In genomic region chr11:16923987-16924386, GRCh38 we compare ENCODE assay signal across 11 cellular contexts.
DNase-seq lines count a peak whose midpoint lies in the region; ATAC-seq and TF ChIP-seq lines count a peak whose summit lies in the region.
"Had no signal": no experiment of that assay in that cellular context is flagged by ENCODE, and none has a peak within 500 bp of the region (broad histone marks: within the 10 kb centered on the region; RNA-seq: fewer than 3 reads in every experiment).

No MANE protein-coding gene starts in this region.

- no peak overlapping the region for H2AFZ ChIP-seq in trophoblast cell (ENCODE audit: insufficient read depth, low read length, poor library complexity)

- no peaks in the 10 kb centered on the region for H3K27me3 ChIP-seq in trophoblast cell (ENCODE audit: insufficient read depth, low read length)
- peaks cover 44% of the 10 kb centered on the region for H3K27me3 ChIP-seq in CD4-positive, alpha-beta T cell (ENCODE audit: control insufficient read depth, insufficient read depth, low read length)

- H3K4me1 Mint-ChIP-seq in brain: peaks cover 38% of the 10 kb centered on the region
- H3K4me1 Mint-ChIP-seq in CD4-positive, alpha-beta T cell (ENCODE audit: low read depth): peaks cover 5% of the 10 kb centered on the region

- no peaks in the 10 kb centered on the region for H3K9me3 ChIP-seq in trophoblast cell (ENCODE audit: insufficient read depth, low read depth, low read length)
- no peaks in the 10 kb centered on the region for H3K9me3 ChIP-seq in CD4-positive, alpha-beta T cell (ENCODE audit: control insufficient read depth, low read length)

- H3K27me3 Mint-ChIP-seq in brain: peaks cover 32% of the 10 kb centered on the region
- H3K27me3 Mint-ChIP-seq in CD4-positive, alpha-beta T cell: peaks cover 66% of the 10 kb centered on the region

- TF ChIP-seq CTCF in brain (conservative IDR thresholded peaks at IDR 0.05): no peak
- no peak for TF ChIP-seq CTCF in CD4-positive, alpha-beta T cell (IDR thresholded peaks at IDR 0.05)

- peak overlapping the region; percentile 77 for H3K9ac ChIP-seq in trophoblast cell (ENCODE audit: low read length)

- peaks cover 20% of the 10 kb centered on the region for H3K79me2 ChIP-seq in trophoblast cell (ENCODE audit: control insufficient read depth, insufficient read depth, low read length, poor library complexity)

- H3K4me3 Mint-ChIP-seq in brain: peak overlapping the region; percentile 70 to 86 (median 81)
- H3K4me3 Mint-ChIP-seq in CD4-positive, alpha-beta T cell: no peak overlapping the region

- peak overlapping the region; percentile 80 for H3K4ac ChIP-seq in trophoblast cell (ENCODE audit: low read depth, low read length)

- H3K4me1 ChIP-seq in trophoblast cell (ENCODE audit: control insufficient read depth in 1 of 2, insufficient read depth in 2 of 2, low read length in 2 of 2): peaks cover 32 to 33% of the 10 kb centered on the region in 2 experiments

- peak overlapping the region; percentile 16 for H2BK12ac ChIP-seq in trophoblast cell (ENCODE audit: low read length)

- peak overlapping the region; percentile 67 for H3K4me2 ChIP-seq in trophoblast cell (ENCODE audit: low read length)

- peak overlapping the region; percentile 71 for H3K14ac ChIP-seq in trophoblast cell (ENCODE audit: low read length)

- H2AK5ac ChIP-seq in trophoblast cell (ENCODE audit: low read length): peak overlapping the region; percentile 95

- peak overlapping the region; percentile 54 for H3K18ac ChIP-seq in trophoblast cell (ENCODE audit: low read length)

- peak; percentile 31 for ATAC-seq in GM19351 (IDR thresholded peaks at IDR 0.05; ENCODE audit: unreplicated experiment)
- ATAC-seq in HG03045 (IDR thresholded peaks at IDR 0.05; ENCODE audit: unreplicated experiment): peak; percentile 38
- no peak for ATAC-seq in CD4-positive, alpha-beta T cell (ENCODE audit: poor library complexity)

- CTCF ChIA-PET in CD4-positive, alpha-beta T cell (lab: Charles Lee): no interaction called here

- peak overlapping the region; percentile 95 for H3K27ac ChIP-seq in trophoblast cell (ENCODE audit: low read depth, low read length)
- H3K27ac ChIP-seq in CD4-positive, alpha-beta T cell (ENCODE audit: low read depth, low read length): no peak overlapping the region

- H4K8ac ChIP-seq in trophoblast cell (ENCODE audit: low read depth, low read length): peak overlapping the region; percentile 71

- H2BK120ac ChIP-seq in trophoblast cell (ENCODE audit: insufficient read depth, low read length, poor library complexity): peak overlapping the region; percentile 70

- H4K91ac ChIP-seq in trophoblast cell (ENCODE audit: low read depth, low read length): peak overlapping the region; percentile 81

- H3K79me1 ChIP-seq in trophoblast cell (ENCODE audit: low read length): peaks cover 34% of the 10 kb centered on the region

- peak overlapping the region in 2 of 5 experiments; percentile 11 to 55 for H3K27ac Mint-ChIP-seq in brain
- H3K27ac Mint-ChIP-seq in CD4-positive, alpha-beta T cell: no peak overlapping the region

- intact Hi-C loops in CD4-positive, alpha-beta T cell (cut with DNase I, micrococcal nuclease): no loop called here

- peak overlapping the region; percentile 76 for H3K4me3 ChIP-seq in trophoblast cell (ENCODE audit: low read depth, low read length)

- peaks cover 0 to 5% (median 0%) of the 10 kb centered on the region in 5 experiments for H3K9me3 Mint-ChIP-seq in brain
- H3K9me3 Mint-ChIP-seq in CD4-positive, alpha-beta T cell: no peaks in the 10 kb centered on the region

- peaks cover 0 to 2% of the 10 kb centered on the region in 2 experiments for H3K36me3 ChIP-seq in trophoblast cell (ENCODE audit: control insufficient read depth in 1 of 2, insufficient read depth in 2 of 2, low read length in 2 of 2)

- peak overlapping the region; percentile 98 for H2BK5ac ChIP-seq in trophoblast cell (ENCODE audit: low read depth, low read length, poor library complexity)

- no peaks in the 10 kb centered on the region for H3K36me3 Mint-ChIP-seq in brain
- H3K36me3 Mint-ChIP-seq in CD4-positive, alpha-beta T cell (ENCODE audit: low read depth): no peaks in the 10 kb centered on the region

- WGBS in trophoblast cell (ENCODE audit: extremely low coverage, insufficient coverage, insufficient read length): no CpG with 5 or more reads among the region's 4 CpGs

- no peak overlapping the region for H4K12ac ChIP-seq in trophoblast cell (ENCODE audit: low read depth, low read length)

- DNase-seq in trophoblast cell (no peak), DMS 273 (lab: John Stamatoyannopoulos, UW; ENCODE audit: unreplicated experiment) (no peak), DMS 273 treated with DMSO at 0.1 percent for 48 hours (lab: John Stamatoyannopoulos, UW) (no peak), GM19240 (ENCODE audit: insufficient read length, low spot score) (no peak)
- DNase-seq in CD4-positive, alpha-beta T cell: no peak
- DNase-seq: activated gamma-delta T cell treated with Interleukin-2 at 50 U/mL for 16 hours, hypothalamus, NCI-H446 had no signal

- POLR2A ChIA-PET in CD4-positive, alpha-beta T cell (lab: Charles Lee): no interaction called here

- no peak overlapping the region for H3K23ac ChIP-seq in trophoblast cell (ENCODE audit: low read length)
